12 cellular contexts compared by ENCODE assay signal in the genomic region with DNA sequence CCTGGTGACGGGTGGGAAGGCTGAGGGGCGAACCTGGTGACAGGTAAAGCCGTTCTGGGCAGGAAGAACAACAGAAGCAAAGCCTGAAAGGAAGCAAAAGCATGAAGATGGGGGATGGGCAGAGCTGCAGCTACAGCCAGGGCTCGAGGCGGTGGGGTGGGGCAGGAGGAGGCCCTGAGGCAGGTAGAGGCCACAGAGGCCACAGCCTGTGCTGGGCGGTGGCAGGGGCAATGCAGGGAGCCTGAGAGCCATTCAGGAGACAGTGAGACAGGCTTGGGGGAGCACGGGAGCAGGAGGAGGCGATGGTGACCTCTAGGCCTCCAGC.
"Had no signal": no experiment of that assay in that cellular context is flagged by ENCODE, and none has a peak within 500 bp of the region (broad histone marks: within the 10 kb centered on the region; RNA-seq: fewer than 3 reads in every experiment).

No MANE protein-coding gene starts in this region.

- H3K36me3 ChIP-seq: cardiac muscle cell, pancreas, SJSA1, transverse colon had no signal

- DNase-seq: activated CD4-positive, alpha-beta memory T cell treated with anti-CD3 and anti-CD28 coated beads for 36 hours; activated naive CD4-positive, alpha-beta T cell; activated T-cell treated with anti-CD3 and anti-CD28 coated beads, Interleukin-2, amount 50 U/mL, for 72 hours; cortex of kidney; effector memory CD8-positive, alpha-beta T cell; pancreas; stimulated activated CD4-positive, alpha-beta T cell treated with anti-CD3 and anti-CD28 coated beads, Interleukin-15, amount 100 ng/mL, for 24 hours; stimulated activated CD4-positive, alpha-beta T cell treated with anti-CD3 and anti-CD28 coated beads, Interleukin-4, amount 100 ng/mL, for 4 hours; T-helper 9 cell; transverse colon had no signal

- H3K4me1 ChIP-seq: pancreas, SJSA1 had no signal

- H3K27ac ChIP-seq: cardiac muscle cell, pancreas, SJSA1, transverse colon had no signal

- FAIRE-seq: pancreas had no signal

- H3K9me3 ChIP-seq: pancreas, SJSA1, transverse colon had no signal

- ATAC-seq: activated T-cell treated with anti-CD3 and anti-CD28 coated beads, Interleukin-2, amount 50 U/mL, for 72 hours; effector memory CD8-positive, alpha-beta T cell; pancreas had no signal

- H3K4me3 ChIP-seq: cardiac muscle cell, pancreas, SJSA1, transverse colon had no signal

- H3K27me3 ChIP-seq: pancreas, transverse colon had no signal
